In the genomic region with DNA sequence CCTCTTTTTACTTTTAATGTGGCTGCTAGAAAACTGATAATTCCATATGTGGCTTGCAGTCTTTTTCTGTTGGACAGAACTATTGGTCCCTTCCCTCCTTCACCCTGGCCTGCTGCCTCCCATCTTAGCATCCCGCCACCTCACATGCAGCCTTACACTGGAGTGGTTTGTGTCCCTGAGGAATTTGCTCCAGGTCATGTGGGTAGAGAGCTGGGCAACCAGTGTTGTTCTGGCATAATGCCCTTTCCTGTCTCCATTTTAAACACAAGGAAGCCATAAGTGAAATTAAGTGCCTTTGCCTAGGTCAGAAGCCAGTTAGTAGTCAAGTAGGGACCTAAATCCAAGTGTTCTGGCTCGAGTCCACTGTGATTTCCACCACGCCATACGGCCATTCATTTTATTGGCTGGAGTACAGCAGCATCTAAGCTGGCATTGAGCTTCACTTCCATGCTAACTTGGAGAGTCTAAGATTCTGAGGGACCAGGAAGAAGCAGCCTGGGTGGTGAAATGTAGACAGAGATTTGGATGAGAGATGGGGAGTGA, we compare ENCODE assay signal across 26 cellular contexts. TPM values are rescaled to one million over a fixed set of nuclear protein-coding genes. Genes with fewer than 3 reads are reported as not detected.
DNase-seq lines count a peak whose midpoint lies in the region; ATAC-seq and TF ChIP-seq lines count a peak whose summit lies in the region.
"Had no signal": no experiment of that assay in that cellular context is flagged by ENCODE, and none has a peak within 500 bp of the region (broad histone marks: within the 10 kb centered on the region; RNA-seq: fewer than 3 reads in every experiment).

No MANE protein-coding gene starts in this region.

- H3K4me2 ChIP-seq in neuronal stem cell (ENCODE audit: insufficient read depth, low read length, poor library complexity, severe bottlenecking): no peak overlapping the region
- H3K4me2 ChIP-seq: smooth muscle cell had no signal

- H3K4me1 Mint-ChIP-seq in brain: peaks cover 79% of the 10 kb centered on the region

- H3K4me3 ChIP-seq in sigmoid colon: no peak overlapping the region
- H3K4me3 ChIP-seq in neuronal stem cell (ENCODE audit: low read length in 2 of 2): no peak overlapping the region
- H3K4me3 ChIP-seq: HAP-1, MG63, smooth muscle cell had no signal

- H3K27me3 Mint-ChIP-seq in brain: no peaks in the 10 kb centered on the region
- H3K27me3 Mint-ChIP-seq: activated CD4-positive, alpha-beta memory T cell treated with anti-CD3 and anti-CD28 coated beads, Interleukin-2, amount 10 ng/mL, durations not matched to agents 7 days and 5 days had no signal

- H3K4me3 Mint-ChIP-seq in brain: no peak overlapping the region
- H3K4me3 Mint-ChIP-seq: activated CD4-positive, alpha-beta memory T cell treated with anti-CD3 and anti-CD28 coated beads, Interleukin-2, amount 10 ng/mL, durations not matched to agents 7 days and 5 days had no signal

- H3K36me3 Mint-ChIP-seq in brain: no peaks in the 10 kb centered on the region

- no peak overlapping the region for H3K23ac ChIP-seq in neuronal stem cell (ENCODE audit: low read depth, low read length, poor library complexity)

- H3K4me1 ChIP-seq in sigmoid colon: peaks cover 0 to 14% (median 7%) of the 10 kb centered on the region in 4 donors
- peaks cover 12 to 21% of the 10 kb centered on the region in 2 donors for H3K4me1 ChIP-seq in neuronal stem cell (ENCODE audit: control insufficient read depth in 2 of 2, insufficient read depth in 1 of 2, low read depth in 1 of 2, low read length in 2 of 2)
- H3K4me1 ChIP-seq: HAP-1 had no signal

- no peaks in the 10 kb centered on the region for H3K9me3 Mint-ChIP-seq in brain
- H3K9me3 Mint-ChIP-seq: activated CD4-positive, alpha-beta memory T cell treated with anti-CD3 and anti-CD28 coated beads, Interleukin-2, amount 10 ng/mL, durations not matched to agents 7 days and 5 days had no signal

- intact Hi-C loops in sigmoid colon (cut with DNase I): no loop called here

- H3K36me3 ChIP-seq in sigmoid colon (no peaks in the 10 kb centered on the region), neuronal stem cell (replicated peaks in 1 of 2; ENCODE audit: control insufficient read depth in 2 of 2, insufficient read depth in 2 of 2, low read length in 2 of 2) (no peaks in the 10 kb centered on the region)
- H3K36me3 ChIP-seq: brain microvascular endothelial cell, HAP-1, MG63 had no signal

- H2BK120ac ChIP-seq in neuronal stem cell (ENCODE audit: low read depth, low read length): no peak overlapping the region

- TF ChIP-seq POLR2A in sigmoid colon (IDR thresholded peaks at IDR 0.05): no peak

- no peak overlapping the region for H2BK5ac ChIP-seq in neuronal stem cell (ENCODE audit: low read length)

- no peak overlapping the region for H3K4ac ChIP-seq in neuronal stem cell (ENCODE audit: low read length)

- ATAC-seq in HG03095 (IDR thresholded peaks at IDR 0.05; ENCODE audit: unreplicated experiment): no peak
- ATAC-seq in GM19452 (IDR thresholded peaks at IDR 0.05; ENCODE audit: unreplicated experiment): no peak

- no peak overlapping the region for H3K14ac ChIP-seq in neuronal stem cell (ENCODE audit: low read length)

- no peak overlapping the region for H2BK12ac ChIP-seq in neuronal stem cell (ENCODE audit: low read length)

- no peak overlapping the region for H3K18ac ChIP-seq in neuronal stem cell (ENCODE audit: low read length)

- H3K9me3 ChIP-seq in sigmoid colon (no peaks in the 10 kb centered on the region), neuronal stem cell (replicated peaks in 1 of 2; ENCODE audit: control insufficient read depth in 2 of 2, insufficient read depth in 1 of 2, low read depth in 1 of 2, low read length in 2 of 2) (no peaks in the 10 kb centered on the region)
- H3K9me3 ChIP-seq: HAP-1, MG63 had no signal

- no peak overlapping the region for H4K8ac ChIP-seq in neuronal stem cell (ENCODE audit: low read depth, low read length)

- no peak overlapping the region for H3K9ac ChIP-seq in neuronal stem cell (ENCODE audit: low read depth, low read length, poor library complexity)

- H3K27ac ChIP-seq in sigmoid colon: no peak overlapping the region
- no peak overlapping the region for H3K27ac ChIP-seq in neuronal stem cell (replicated peaks; ENCODE audit: low read length)
- H3K27ac ChIP-seq: brain microvascular endothelial cell had no signal

- peak overlapping the region in 4 of 5 experiments; percentile 1 to 78 (median 27) for H3K27ac Mint-ChIP-seq in brain
- H3K27ac Mint-ChIP-seq: activated CD4-positive, alpha-beta memory T cell treated with anti-CD3 and anti-CD28 coated beads, Interleukin-2, amount 10 ng/mL, durations not matched to agents 7 days and 5 days had no signal

- no peak overlapping the region for H4K91ac ChIP-seq in neuronal stem cell (ENCODE audit: low read depth, low read length, poor library complexity)

- H2AK5ac ChIP-seq in neuronal stem cell (ENCODE audit: low read depth, low read length): no peak overlapping the region

- no peaks in the 10 kb centered on the region for H3K27me3 ChIP-seq in sigmoid colon
- H3K27me3 ChIP-seq in neuronal stem cell (ENCODE audit: control insufficient read depth in 3 of 3, insufficient read depth in 3 of 3, low read depth in 1 of 3, low read length in 3 of 3): no peaks in the 10 kb centered on the region
- H3K27me3 ChIP-seq: brain microvascular endothelial cell, MG63 had no signal

- peak; percentile 27 for DNase-seq in NCI-H1105 treated with DMSO at 0.1 percent for 48 hours (lab: John Stamatoyannopoulos, UW)
- DNase-seq in NCI-H1105 (lab: John Stamatoyannopoulos, UW): no peak
- peak; percentile 68 for DNase-seq in H4 (ENCODE audit: low spot score)
- peak; percentile 43 for DNase-seq in sigmoid colon
- no peak for DNase-seq in neuronal stem cell (ENCODE audit: low spot score)
- DNase-seq: 8988T; activated CD4-positive, alpha-beta memory T cell treated with anti-CD3 and anti-CD28 coated beads, Interleukin-2, amount 10 ng/mL, durations not matched to agents 7 days and 5 days; activated CD4-positive, CD25-positive, alpha-beta regulatory T cell; activated gamma-delta T cell treated with Interleukin-2 at 50 U/mL for 16 hours; activated T-cell treated with anti-CD3 and anti-CD28 coated beads, Interleukin-2, amount 50 U/mL, for 1 hour; AML-193; brain microvascular endothelial cell; Calu3; GDM1; kidney glomerular epithelial cell; MG63; NCI-H187 treated with DMSO at 0.1 percent for 48 hours; NCI-H510A treated with DMSO at 0.1 percent for 48 hours; RPMI8226; stimulated activated CD4-positive, alpha-beta T cell treated with anti-CD3 and anti-CD28 coated beads, Interleukin-2, amount 100 ng/mL, for 48 hours; stimulated activated naive CD4-positive, alpha-beta T cell treated with Interleukin-2 at 50 U/mL for 16 hours had no signal

- 86 to 89% methylated on average over 4 of the region's 4 CpGs for WGBS in sigmoid colon, 2 donors
- WGBS in neuronal stem cell (ENCODE audit: extremely low coverage in 2 of 2, insufficient read length in 2 of 2, insufficient replicate concordance in 1 of 2), 2 donors: no CpG with 5 or more reads among the region's 4 CpGs

- H3K79me1 ChIP-seq in neuronal stem cell (ENCODE audit: low read depth, low read length): peaks cover 3% of the 10 kb centered on the region

- H2AFZ ChIP-seq in neuronal stem cell (ENCODE audit: low read length): no peak overlapping the region

- TF ChIP-seq CTCF in brain (conservative IDR thresholded peaks at IDR 0.05): no peak
- TF ChIP-seq CTCF in sigmoid colon (IDR thresholded peaks at IDR 0.05): no peak

- H2BK15ac ChIP-seq in neuronal stem cell (ENCODE audit: low read length): no peak overlapping the region

- TF ChIP-seq EP300 in sigmoid colon (IDR thresholded peaks at IDR 0.05): no peak

RNA-seq across cellular contexts. Expression of gene PLXNA1, which starts 46.0 kb away (rescaled TPM):
- total RNA-seq in H4 (2014; rRNA removed; shearing (Covaris generic)): 15.3 and 15.9 TPM in 2 replicates
- 22.2 TPM for polyA plus RNA-seq in brain (ENCODE audit: insufficient read depth, low read depth, low replicate concordance)
- total RNA-seq in sigmoid colon: 10 to 100 TPM in 2 of 4 donors, 1 to 10 TPM in 2; 7.5 to 29.6 (median 13.0) TPM
- 10 to 100 TPM in 1 of 3 donors, 1 to 10 TPM in 1, under 1 TPM in 1; 0.60 to 15.3 (median 3.5) TPM for polyA plus RNA-seq in sigmoid colon
- 31.7 TPM for polyA plus RNA-seq in neuronal stem cell (2013, experiment 1 of 2)
- polyA plus RNA-seq in neuronal stem cell (2013, experiment 2 of 2): 32.1 TPM

Comparison
In these comparisons a context has a peak if more than half of its experiments do, and no peak if none do; other contexts are left out.
1. DNase-seq: peak in NCI-H1105 treated with DMSO at 0.1 percent for 48 hours (single experiment), H4 (single experiment) and sigmoid colon (single experiment); none in NCI-H1105 (single experiment) and neuronal stem cell (single experiment).